In the genomic region with DNA sequence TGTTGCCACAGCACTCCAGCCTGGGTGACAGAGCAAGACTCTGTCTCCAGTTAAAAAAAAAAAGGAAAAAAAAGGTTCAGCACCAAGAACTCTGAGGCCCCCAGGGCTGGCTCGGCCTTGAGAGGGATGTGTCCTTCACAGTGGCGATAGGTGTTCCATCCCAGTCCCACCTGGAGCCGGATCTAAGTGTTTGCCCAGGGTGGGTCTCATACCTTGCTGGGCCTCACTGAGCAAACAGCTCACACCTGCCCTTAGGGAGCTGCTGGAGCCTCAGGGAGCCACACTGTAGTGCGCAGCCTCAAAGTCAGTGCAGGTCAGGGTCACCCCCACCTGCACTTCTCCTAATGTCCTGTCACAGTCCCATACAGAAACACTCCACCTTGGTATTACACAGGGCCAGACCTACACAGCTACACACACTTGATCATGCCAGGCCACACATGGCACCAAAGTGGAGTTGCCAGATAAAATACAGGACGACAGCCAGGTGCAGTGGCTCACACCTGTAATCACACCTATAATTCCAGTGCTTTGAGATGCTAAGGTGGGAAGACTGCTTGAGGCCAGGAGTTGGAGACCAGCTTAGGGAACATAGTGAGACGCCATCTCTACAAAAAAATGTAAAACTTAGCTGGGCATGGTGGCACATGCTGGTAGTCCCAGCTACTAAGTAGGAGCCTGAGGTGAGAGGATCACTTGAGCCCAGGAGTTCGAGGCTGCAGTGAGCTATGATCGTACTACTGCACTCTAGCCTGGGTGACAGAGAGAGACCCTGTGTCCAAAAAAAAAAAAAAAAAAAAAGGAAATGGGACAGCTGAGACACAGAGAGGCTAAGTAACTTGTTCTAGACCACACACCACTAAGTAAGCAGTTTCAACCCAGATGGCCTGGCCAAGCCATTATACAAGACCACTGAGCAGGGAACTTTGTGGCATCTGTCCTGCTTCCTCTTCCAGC, we compare ENCODE assay signal across 11 cellular contexts. TPM values are rescaled to one million over a fixed set of nuclear protein-coding genes. Genes with fewer than 3 reads are reported as not detected.
A peak's percentile ranks its signal among the peaks of the same experiment; 100 is the strongest.
DNase-seq lines count a peak whose midpoint lies in the region; ATAC-seq, FAIRE-seq and TF ChIP-seq lines count a peak whose summit lies in the region.
"Had no signal": no experiment of that assay in that cellular context is flagged by ENCODE, and none has a peak within 500 bp of the region (broad histone marks: within the 10 kb centered on the region; RNA-seq: fewer than 3 reads in every experiment).

No MANE protein-coding gene starts in this region.

- no peaks in the 10 kb centered on the region for H3K27me3 ChIP-seq in RWPE2 (ENCODE audit: insufficient read depth, poor library complexity, severe bottlenecking)
- H3K27me3 ChIP-seq: adrenal gland had no signal

- no peaks in the 10 kb centered on the region for H3K9me3 ChIP-seq in RWPE2 (ENCODE audit: severe bottlenecking)
- H3K9me3 ChIP-seq: adrenal gland had no signal

- ATAC-seq in RWPE2 (ENCODE audit: low read depth) (0 out of 3 replicates have a peak, but pooled peaks have one; percentile 8), naive B cell (ENCODE audit: low read depth in 2 of 2) (peak in 1 of 2 donors; percentile 1), esophagus mucosa (no peak)

- H3K4me1 Mint-ChIP-seq in naive B cell (peaks cover 26 to 51% (median 41%) of the 10 kb centered on the region in 3 donors), glutamatergic neuron (ENCODE audit: low read depth, unreplicated experiment) (peaks cover 5% of the 10 kb centered on the region)

- FAIRE-seq in D721Med (lab: Jason Lieb, UNC), result no peak

- H3K27ac ChIP-seq in RWPE2 (ENCODE audit: poor library complexity, severe bottlenecking), result no peak overlapping the region
- H3K27ac ChIP-seq: adrenal gland had no signal

- no peaks in the 10 kb centered on the region for H3K9me3 Mint-ChIP-seq in naive B cell
- peaks cover 2% of the 10 kb centered on the region for H3K9me3 Mint-ChIP-seq in glutamatergic neuron (ENCODE audit: unreplicated experiment)
- H3K9me3 Mint-ChIP-seq: activated CD4-positive, alpha-beta memory T cell treated with anti-CD3 and anti-CD28 coated beads, Interleukin-2, amount 10 ng/mL, durations not matched to agents 7 days and 5 days had no signal

- TF ChIP-seq CTCF in D721Med (IDR thresholded peaks at IDR 0.05; ENCODE audit: insufficient read depth, missing control alignments) (no peak), RWPE2 (IDR thresholded peaks at IDR 0.05; ENCODE audit: poor library complexity, severe bottlenecking) (no peak), glutamatergic neuron (IDR thresholded peaks at IDR 0.05; ENCODE audit: partially characterized antibody, unreplicated experiment) (no peak)

- H3K4me3 ChIP-seq in RWPE2 (ENCODE audit: severe bottlenecking), result no peak overlapping the region
- H3K4me3 ChIP-seq: adrenal gland had no signal

- H3K27ac Mint-ChIP-seq in naive B cell, result peak overlapping the region; percentile 53 to 95 (median 89)
- H3K27ac Mint-ChIP-seq in glutamatergic neuron (ENCODE audit: unreplicated experiment), result no peak overlapping the region
- H3K27ac Mint-ChIP-seq: activated CD4-positive, alpha-beta memory T cell treated with anti-CD3 and anti-CD28 coated beads, Interleukin-2, amount 10 ng/mL, durations not matched to agents 7 days and 5 days had no signal

- H3K4me3 Mint-ChIP-seq in naive B cell (peak overlapping the region in 6 of 8 donors; percentile 36 to 74 (median 50)), glutamatergic neuron (ENCODE audit: unreplicated experiment) (no peak overlapping the region)
- H3K4me3 Mint-ChIP-seq: activated CD4-positive, alpha-beta memory T cell treated with anti-CD3 and anti-CD28 coated beads, Interleukin-2, amount 10 ng/mL, durations not matched to agents 7 days and 5 days had no signal

- H3K36me3 Mint-ChIP-seq in naive B cell, result no peaks in the 10 kb centered on the region
- H3K36me3 Mint-ChIP-seq in glutamatergic neuron (ENCODE audit: unreplicated experiment), result no peaks in the 10 kb centered on the region

- DNase-seq in D721Med (ENCODE audit: insufficient read length, low spot score) (peak; percentile 10), LoVo (ENCODE audit: low spot score) (peak; percentile 47), RWPE2 (ENCODE audit: low spot score) (no peak), naive B cell (no peak), NCI-H2171 treated with DMSO at 0.1 percent for 48 hours (lab: John Stamatoyannopoulos, UW) (no peak), glutamatergic neuron (no peak), AML-193 (lab: John Stamatoyannopoulos, UW) (no peak)
- DNase-seq: activated CD4-positive, alpha-beta memory T cell treated with anti-CD3 and anti-CD28 coated beads, Interleukin-2, amount 10 ng/mL, durations not matched to agents 7 days and 5 days; adrenal gland; DND-41 had no signal

- H3K4me1 ChIP-seq in RWPE2 (ENCODE audit: insufficient read depth, poor library complexity, severe bottlenecking), result no peaks in the 10 kb centered on the region

- no peaks in the 10 kb centered on the region for H3K27me3 Mint-ChIP-seq in naive B cell
- H3K27me3 Mint-ChIP-seq in glutamatergic neuron (ENCODE audit: unreplicated experiment), result peaks cover 10% of the 10 kb centered on the region
- H3K27me3 Mint-ChIP-seq: activated CD4-positive, alpha-beta memory T cell treated with anti-CD3 and anti-CD28 coated beads, Interleukin-2, amount 10 ng/mL, durations not matched to agents 7 days and 5 days had no signal

- no peaks in the 10 kb centered on the region for H3K36me3 ChIP-seq in RWPE2 (ENCODE audit: low read depth)
- H3K36me3 ChIP-seq: adrenal gland had no signal

RNA-seq across cellular contexts. Expression of a gene that starts 7.3 kb away (rescaled TPM):
- polyA plus RNA-seq in naive B cell (ENCODE audit: low read depth in 6 of 6), result 10 to 100 TPM; 24.3 to 39.2 (median 30.7) TPM
- total RNA-seq in esophagus mucosa, result 68.8 TPM
- total RNA-seq in glutamatergic neuron (ENCODE audit: unreplicated experiment), result 13.5 TPM

RNA-seq across cellular contexts. Expression of a gene that starts 27.6 kb away (rescaled TPM):
- polyA plus RNA-seq in naive B cell (ENCODE audit: low read depth in 6 of 6), result 10 to 100 TPM; 19.1 to 35.5 (median 21.3) TPM
- total RNA-seq in esophagus mucosa (16.1 TPM), glutamatergic neuron (ENCODE audit: unreplicated experiment) (6.9 TPM)

RNA-seq across cellular contexts. Expression of a gene that starts 34.4 kb away (rescaled TPM):
- 10 to 100 TPM in 5 of 6 donors, 1 to 10 TPM in 1; 3.3 to 30.2 (median 14.0) TPM for polyA plus RNA-seq in naive B cell (ENCODE audit: low read depth in 6 of 6)
- total RNA-seq in esophagus mucosa (31.0 TPM), glutamatergic neuron (ENCODE audit: unreplicated experiment) (20.5 TPM)

Comparison
In these comparisons a context has a peak if more than half of its experiments do, and no peak if none do; other contexts are left out.
1. DNase-seq: peak in D721Med (single experiment) and LoVo (single experiment); none in RWPE2 (single experiment), naive B cell (single experiment), NCI-H2171 treated with DMSO at 0.1 percent for 48 hours (single experiment), glutamatergic neuron (single experiment) and AML-193 (0 of 2).